In genomic region chr1:19643113-19643512, GRCh38 we compare ENCODE assay signal across 8 cellular contexts. TPM values are rescaled to one million over a fixed set of nuclear protein-coding genes. Genes with fewer than 3 reads are reported as not detected.
DNase-seq lines count a peak whose midpoint lies in the region; ATAC-seq and TF ChIP-seq lines count a peak whose summit lies in the region.

No MANE protein-coding gene starts in this region.

- no peak overlapping the region for H2BK120ac ChIP-seq in mesendoderm (ENCODE audit: low read depth, low read length)

- H3K4me1 ChIP-seq in esophagus muscularis mucosa: peaks cover 38 to 64% (median 62%) of the 10 kb centered on the region in 4 donors
- H3K4me1 ChIP-seq in mesendoderm (ENCODE audit: control insufficient read depth, low read depth, low read length): peaks cover 7% of the 10 kb centered on the region

- no peak overlapping the region for H2BK5ac ChIP-seq in mesendoderm (ENCODE audit: low read length)

- 70% methylated on average over 6 of the region's 7 CpGs for WGBS in esophagus muscularis mucosa
- WGBS in mesendoderm (ENCODE audit: extremely low coverage, insufficient coverage, low lambda C conversion rate): no CpG with 5 or more reads among the region's 7 CpGs

- no peak overlapping the region for H2AK5ac ChIP-seq in mesendoderm (ENCODE audit: low read length)

- H3K9me3 ChIP-seq in esophagus muscularis mucosa: no peaks in the 10 kb centered on the region

- H2BK15ac ChIP-seq in mesendoderm (replicated peaks; ENCODE audit: low read depth): no peak overlapping the region

- DNase-seq in EL (peak; percentile 80), RKO (ENCODE audit: low spot score) (peak; percentile 77), esophagus muscularis mucosa (ENCODE audit: extremely low spot score) (no peak), renal cortical epithelial cell (ENCODE audit: low read depth) (peak; percentile 55), C1 segment of cervical spinal cord (lab: John Stamatoyannopoulos, UW) (no peak), mesendoderm (no peak)

- intact Hi-C loops in esophagus muscularis mucosa (cut with DNase I): no loop called here

- no peaks in the 10 kb centered on the region for H3K79me1 ChIP-seq in mesendoderm (ENCODE audit: low read length)

- H3K27me3 ChIP-seq in esophagus muscularis mucosa (no peaks in the 10 kb centered on the region), mesendoderm (ENCODE audit: insufficient read depth, low read length, poor library complexity) (peaks cover 7% of the 10 kb centered on the region)

- H3K36me3 ChIP-seq in esophagus muscularis mucosa (no peaks in the 10 kb centered on the region), mesendoderm (ENCODE audit: control insufficient read depth, insufficient read depth, low read length) (no peaks in the 10 kb centered on the region)

- no peak overlapping the region for H3K23ac ChIP-seq in mesendoderm (ENCODE audit: low read length)

- no peak overlapping the region for H3K18ac ChIP-seq in mesendoderm (ENCODE audit: low read length)

- H3K27ac ChIP-seq in esophagus muscularis mucosa (replicated peaks in 1 of 4): peak overlapping the region; percentile 94 to 99 (median 98)
- no peak overlapping the region for H3K27ac ChIP-seq in mesendoderm (ENCODE audit: low read depth, low read length)

- H3K4me2 ChIP-seq in mesendoderm (ENCODE audit: low read length): no peak overlapping the region

- no peaks in the 10 kb centered on the region for H3K79me2 ChIP-seq in mesendoderm (ENCODE audit: control insufficient read depth, insufficient read depth, low read length)

- no peak overlapping the region for H3K4ac ChIP-seq in mesendoderm (ENCODE audit: low read depth, low read length)

- H3K9ac ChIP-seq in mesendoderm (ENCODE audit: low read length): no peak overlapping the region

- H4K8ac ChIP-seq in mesendoderm (ENCODE audit: low read depth, low read length): no peak overlapping the region

- TF ChIP-seq POLR2A in esophagus muscularis mucosa (IDR thresholded peaks at IDR 0.05; ENCODE audit: low read depth): no peak

- no peak overlapping the region for H4K5ac ChIP-seq in mesendoderm (ENCODE audit: low read length)

- H3K4me3 ChIP-seq in esophagus muscularis mucosa: peak overlapping the region; percentile 70 to 94 (median 92)
- H3K4me3 ChIP-seq in mesendoderm (ENCODE audit: low read length): no peak overlapping the region

- no peak for TF ChIP-seq EP300 in esophagus muscularis mucosa (IDR thresholded peaks at IDR 0.05)

- ATAC-seq in GM21360 (IDR thresholded peaks at IDR 0.05; ENCODE audit: unreplicated experiment): no peak
- ATAC-seq in HG03521 (IDR thresholded peaks at IDR 0.05; ENCODE audit: unreplicated experiment): no peak

- H3K56ac ChIP-seq in mesendoderm (ENCODE audit: low read length): no peak overlapping the region

- TF ChIP-seq CTCF in esophagus muscularis mucosa (IDR thresholded peaks at IDR 0.05): no peak

RNA-seq across cellular contexts. Expression of gene NBL1, which starts 1.0 kb away (rescaled TPM):
- total RNA-seq in esophagus muscularis mucosa (100 to 1,000 TPM; 194 to 469 (median 307) TPM), renal cortical epithelial cell (76.9 and 168 TPM in 2 replicates)
- polyA plus RNA-seq in mesendoderm (2013, experiment 1 of 2): 4.2 TPM
- 4.6 TPM for polyA plus RNA-seq in mesendoderm (2013, experiment 2 of 2)

RNA-seq across cellular contexts. Expression of gene HTR6, which starts 21.6 kb away (rescaled TPM):
- total RNA-seq in esophagus muscularis mucosa (not detected), renal cortical epithelial cell (not detected in 2 replicates)
- 0.04 TPM for polyA plus RNA-seq in mesendoderm (2013, experiment 1 of 2)
- 0.03 TPM for polyA plus RNA-seq in mesendoderm (2013, experiment 2 of 2)

Comparison
In these comparisons a context has a peak if more than half of its experiments do, and no peak if none do; other contexts are left out.
1. DNase-seq: peak in EL (single experiment), RKO (single experiment) and renal cortical epithelial cell (single experiment); none in esophagus muscularis mucosa (single experiment), C1 segment of cervical spinal cord (0 of 14) and mesendoderm (single experiment).